Comparison of ENCODE assay signal across 1 cellular context in genomic region chr1:1063945-1064831, GRCh38.
TF ChIP-seq lines count a peak whose summit lies in the region.

No MANE protein-coding gene starts in this region.

TF ChIP-seq in HepG2, 621 proteins besides CTCF, POLR2A, EP300 and RAD21 (continued from another document and continues in another):
- TF ChIP-seq ZNF740 (CRISPR knock-in tag; IDR thresholded peaks at IDR 0.05) (no peak), ZNF75D (CRISPR knock-in tag; IDR thresholded peaks at IDR 0.05; ENCODE audit: borderline replicate concordance) (no peak), AHR (CRISPR knock-in tag; IDR thresholded peaks at IDR 0.05) (no peak), SALL2 (CRISPR knock-in tag; IDR thresholded peaks at IDR 0.05) (no peak), ZNF276 (CRISPR knock-in tag; IDR thresholded peaks at IDR 0.05; ENCODE audit: low read depth) (no peak; the same call in 1 of the 2 replicates), HNF1A (IDR thresholded peaks at IDR 0.05; ENCODE audit: low read depth) (no peak), HNF1A (CRISPR knock-in tag; IDR thresholded peaks at IDR 0.05; ENCODE audit: borderline replicate concordance) (peak; percentile 39; the same call in 1 of the 2 replicates), ZBTB20 (CRISPR knock-in tag; IDR thresholded peaks at IDR 0.05; ENCODE audit: borderline replicate concordance, low read depth) (no peak), HHEX (CRISPR knock-in tag; IDR thresholded peaks at IDR 0.05) (no peak), ZFP91 (CRISPR knock-in tag; IDR thresholded peaks at IDR 0.05; ENCODE audit: borderline replicate concordance) (peak; percentile 93), ZBTB7A (CRISPR knock-in tag; IDR thresholded peaks at IDR 0.05) (peak; percentile 89), CBX5 (CRISPR knock-in tag; IDR thresholded peaks at IDR 0.05; ENCODE audit: borderline replicate concordance) (no peak; the same call in 1 of the 2 replicates), ZNF354B (CRISPR knock-in tag; IDR thresholded peaks at IDR 0.05) (0 out of 2 replicates have a peak, but pooled peaks have one; percentile 62), TIGD3 (CRISPR knock-in tag; IDR thresholded peaks at IDR 0.05; ENCODE audit: borderline replicate concordance) (no peak), ZNF350 (CRISPR knock-in tag; IDR thresholded peaks at IDR 0.05; ENCODE audit: borderline replicate concordance, low read depth) (peak; percentile 60; the same call in 1 of the 2 replicates), RFXANK (CRISPR knock-in tag; IDR thresholded peaks at IDR 0.05) (no peak), ZNF639 (CRISPR knock-in tag; conservative IDR thresholded peaks at IDR 0.05) (no peak), ZNF280B (CRISPR knock-in tag; IDR thresholded peaks at IDR 0.05; ENCODE audit: borderline replicate concordance) (no peak), CENPT (CRISPR knock-in tag; IDR thresholded peaks at IDR 0.05; ENCODE audit: low read depth) (no peak), NR2C2 (CRISPR knock-in tag; IDR thresholded peaks at IDR 0.05; ENCODE audit: borderline replicate concordance) (peak; percentile 76), EED (CRISPR knock-in tag; IDR thresholded peaks at IDR 0.05) (0 out of 2 replicates have a peak, but pooled peaks have one; percentile 46), ZNF383 (CRISPR knock-in tag; IDR thresholded peaks at IDR 0.05; ENCODE audit: borderline replicate concordance) (peak; percentile 80; the same call in 1 of the 2 replicates), PCBP1 (IDR thresholded peaks at IDR 0.05; ENCODE audit: borderline replicate concordance, low read depth, low read length) (no peak), ZNF615 (CRISPR knock-in tag; IDR thresholded peaks at IDR 0.05; ENCODE audit: borderline replicate concordance) (no peak), ZNF597 (CRISPR knock-in tag; IDR thresholded peaks at IDR 0.05) (no peak), ZSCAN25 (CRISPR knock-in tag; IDR thresholded peaks at IDR 0.05) (peak; percentile 77), MYNN (CRISPR knock-in tag; IDR thresholded peaks at IDR 0.05; ENCODE audit: low read depth) (no peak), PBX3 (CRISPR knock-in tag; IDR thresholded peaks at IDR 0.05; ENCODE audit: borderline replicate concordance) (no peak), ZBTB39 (CRISPR knock-in tag; IDR thresholded peaks at IDR 0.05) (no peak), CBX1 (IDR thresholded peaks at IDR 0.05; ENCODE audit: low read depth) (no peak), TFAP4 (IDR thresholded peaks at IDR 0.05; ENCODE audit: borderline replicate concordance, low read depth) (peak; percentile 66; the same call in 1 of the 2 replicates), BRF2 (CRISPR knock-in tag; IDR thresholded peaks at IDR 0.05) (no peak), TOE1 (CRISPR knock-in tag; IDR thresholded peaks at IDR 0.05) (no peak), XRCC5 (optimal IDR thresholded peaks at IDR 0.05; ENCODE audit: low read length) (peak; percentile 71), CERS6 (CRISPR knock-in tag; IDR thresholded peaks at IDR 0.05) (no peak)
